Comparison of ENCODE assay signal across 10 cellular contexts in the genomic region with DNA sequence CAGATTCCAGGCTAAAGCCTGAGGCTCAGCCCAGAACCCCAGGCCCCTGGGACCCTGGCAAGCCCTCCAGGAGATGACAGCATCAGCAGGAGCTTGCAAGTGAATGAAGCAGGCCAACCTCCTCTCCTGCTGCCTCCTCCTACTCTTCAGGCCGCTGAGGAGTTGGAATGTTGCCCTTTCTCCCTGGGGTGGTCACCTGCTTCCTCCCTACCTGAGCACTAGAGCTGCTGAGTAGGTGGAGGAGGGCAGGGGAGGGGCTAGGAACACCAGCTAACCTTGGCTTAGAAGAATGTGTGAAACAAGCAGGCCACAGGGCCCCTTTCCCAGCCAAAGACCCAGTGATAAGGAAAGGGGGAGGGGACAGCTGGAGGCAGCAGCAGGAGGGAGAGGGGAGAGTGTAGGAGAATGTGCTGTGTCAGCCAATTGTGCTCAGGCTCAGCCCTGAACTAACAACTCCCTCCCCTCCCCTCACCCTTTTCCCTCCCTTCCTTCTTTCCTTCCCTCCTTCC. TPM values are rescaled to one million over a fixed set of nuclear protein-coding genes. Genes with fewer than 3 reads are reported as not detected.
DNase-seq lines count a peak whose midpoint lies in the region; ATAC-seq lines count a peak whose summit lies in the region.
"Had no signal": no experiment of that assay in that cellular context is flagged by ENCODE, and none has a peak within 500 bp of the region (broad histone marks: within the 10 kb centered on the region; RNA-seq: fewer than 3 reads in every experiment).

No MANE protein-coding gene starts in this region.

- peaks cover 16% of the 10 kb centered on the region for H3K79me1 ChIP-seq in trophoblast cell (ENCODE audit: low read length)

- no peak overlapping the region for H3K4ac ChIP-seq in trophoblast cell (ENCODE audit: low read depth, low read length)

- H3K4me3 Mint-ChIP-seq in effector memory CD8-positive, alpha-beta T cell, result no peak overlapping the region

- H2BK12ac ChIP-seq in trophoblast cell (ENCODE audit: low read length), result no peak overlapping the region

- no peak overlapping the region for H2AK5ac ChIP-seq in trophoblast cell (ENCODE audit: low read length)

- peaks cover 37 to 55% of the 10 kb centered on the region in 2 experiments for H3K4me1 ChIP-seq in trophoblast cell (ENCODE audit: control insufficient read depth in 1 of 2, insufficient read depth in 2 of 2, low read length in 2 of 2)

- H3K36me3 ChIP-seq in H7 (replicated peaks; ENCODE audit: control insufficient read depth, insufficient read depth, low read length) (no peaks in the 10 kb centered on the region), trophoblast cell (ENCODE audit: control insufficient read depth in 1 of 2, insufficient read depth in 2 of 2, low read length in 2 of 2) (no peaks in the 10 kb centered on the region)

- no peaks in the 10 kb centered on the region for H3K27me3 ChIP-seq in H7 (ENCODE audit: control insufficient read depth, insufficient read depth, low read length)
- H3K27me3 ChIP-seq in trophoblast cell (ENCODE audit: insufficient read depth, low read length), result no peaks in the 10 kb centered on the region

- DNase-seq in H7 (peak; percentile 84), SW480 (ENCODE audit: low spot score) (peak; percentile 39), iPS DF 4.7 (ENCODE audit: extremely low read depth, low spot score) (peak; percentile 49), trophoblast cell (peak in 1 of 2 donors; percentile 5), A172 (ENCODE audit: low spot score) (no peak), activated gamma-delta T cell treated with Interleukin-2 at 50 U/mL for 16 hours (no peak)
- DNase-seq in effector memory CD8-positive, alpha-beta T cell, result no peak
- DNase-seq: KBM-7 had no signal

- H4K91ac ChIP-seq in trophoblast cell (ENCODE audit: low read depth, low read length), result no peak overlapping the region

- WGBS in trophoblast cell (ENCODE audit: extremely low coverage, insufficient coverage, insufficient read length), result no CpG with 5 or more reads among the region's 1 CpG

- H3K27me3 Mint-ChIP-seq in effector memory CD8-positive, alpha-beta T cell, result no peaks in the 10 kb centered on the region

- H3K4me3 ChIP-seq in H7 (ENCODE audit: insufficient read depth, low read depth, low read length) (no peak overlapping the region), trophoblast cell (ENCODE audit: low read depth, low read length) (no peak overlapping the region)

- H3K4me1 Mint-ChIP-seq in effector memory CD8-positive, alpha-beta T cell (ENCODE audit: low read depth in 2 of 2), result peaks cover 0 to 2% of the 10 kb centered on the region in 2 donors

- no peak overlapping the region for H2BK120ac ChIP-seq in trophoblast cell (ENCODE audit: insufficient read depth, low read length, poor library complexity)

- peak overlapping the region; percentile 31 for H3K4me2 ChIP-seq in trophoblast cell (ENCODE audit: low read length)

- H3K23ac ChIP-seq in trophoblast cell (ENCODE audit: low read length), result no peak overlapping the region

- no peak overlapping the region for H3K14ac ChIP-seq in trophoblast cell (ENCODE audit: low read length)

- H3K27ac ChIP-seq in trophoblast cell (ENCODE audit: low read depth, low read length), result peak overlapping the region; percentile 76

- H4K12ac ChIP-seq in trophoblast cell (ENCODE audit: low read depth, low read length), result no peak overlapping the region

- H3K9ac ChIP-seq in trophoblast cell (ENCODE audit: low read length), result no peak overlapping the region

- no peaks in the 10 kb centered on the region for H3K9me3 Mint-ChIP-seq in effector memory CD8-positive, alpha-beta T cell
- H3K9me3 Mint-ChIP-seq: activated naive CD4-positive, alpha-beta T cell treated with anti-CD3 and anti-CD28 coated beads, Interleukin-2, amount 50 U/mL, for 72 hours had no signal

- H2AFZ ChIP-seq in trophoblast cell (ENCODE audit: insufficient read depth, low read length, poor library complexity), result no peak overlapping the region

- no peak overlapping the region for H2BK5ac ChIP-seq in trophoblast cell (ENCODE audit: low read depth, low read length, poor library complexity)

- H3K18ac ChIP-seq in trophoblast cell (ENCODE audit: low read length), result no peak overlapping the region

- H3K36me3 Mint-ChIP-seq in effector memory CD8-positive, alpha-beta T cell (ENCODE audit: insufficient read depth), result peaks cover 3% of the 10 kb centered on the region
- H3K36me3 Mint-ChIP-seq: activated naive CD4-positive, alpha-beta T cell treated with anti-CD3 and anti-CD28 coated beads, Interleukin-2, amount 50 U/mL, for 72 hours had no signal

- H4K8ac ChIP-seq in trophoblast cell (ENCODE audit: low read depth, low read length), result no peak overlapping the region

- H3K79me2 ChIP-seq in trophoblast cell (ENCODE audit: control insufficient read depth, insufficient read depth, low read length, poor library complexity), result no peaks in the 10 kb centered on the region

- ATAC-seq in effector memory CD8-positive, alpha-beta T cell (replicated peaks), result no peak
- ATAC-seq in GM18517 (IDR thresholded peaks at IDR 0.05; ENCODE audit: unreplicated experiment), result no peak
- ATAC-seq: activated naive CD4-positive, alpha-beta T cell treated with anti-CD3 and anti-CD28 coated beads, Interleukin-2, amount 50 U/mL, for 72 hours had no signal

- H3K27ac Mint-ChIP-seq in effector memory CD8-positive, alpha-beta T cell, result no peak overlapping the region

- H3K9me3 ChIP-seq in trophoblast cell (ENCODE audit: insufficient read depth, low read depth, low read length), result no peaks in the 10 kb centered on the region

RNA-seq across cellular contexts. Expression of a gene that starts 58.0 kb away (rescaled TPM):
- 105 and 110 TPM in 2 replicates for total RNA-seq in H7 (2014; rRNA removed; shearing (Covaris generic))
- 36.2 and 41.6 TPM in 2 replicates for polyA plus RNA-seq in trophoblast cell (2013)
- total RNA-seq in A172 (2014; rRNA removed; shearing (Covaris generic)), result 32.1 and 35.5 TPM in 2 replicates

Comparison
In these comparisons a context has a peak if more than half of its experiments do, and no peak if none do; other contexts are left out.
1. DNase-seq: peak in H7 (single experiment), SW480 (single experiment) and iPS DF 4.7 (single experiment); none in A172 (single experiment), activated gamma-delta T cell treated with Interleukin-2 at 50 U/mL for 16 hours (single experiment) and effector memory CD8-positive, alpha-beta T cell (0 of 3).